ENCODE assay signal across 2 cellular contexts in genomic region chr14:105165134-105165704, GRCh38.
TF ChIP-seq lines count a peak whose summit lies in the region.

No MANE protein-coding gene starts in this region.

TF ChIP-seq in A549, 52 proteins besides CTCF, POLR2A, EP300 and RAD21:
- TF ChIP-seq EHMT2 (IDR thresholded peaks at IDR 0.05; ENCODE audit: low read depth) (no peak), EHF (CRISPR knock-in tag; IDR thresholded peaks at IDR 0.05) (no peak), ZFP36 (IDR thresholded peaks at IDR 0.05; ENCODE audit: borderline replicate concordance, partially characterized antibody) (no peak), HOXB5 (CRISPR knock-in tag; IDR thresholded peaks at IDR 0.05) (no peak), TFCP2L1 (CRISPR knock-in tag; IDR thresholded peaks at IDR 0.05) (no peak), CHD2 (IDR thresholded peaks at IDR 0.05; ENCODE audit: low read length, partially characterized antibody) (no peak)

TF ChIP-seq in H1, 55 proteins besides CTCF, POLR2A, EP300 and RAD21:
- TF ChIP-seq ZNF274 (IDR thresholded peaks at IDR 0.05; ENCODE audit: borderline replicate concordance, extremely low read depth, low read length) (no peak), SRF (IDR thresholded peaks at IDR 0.05; ENCODE audit: low read depth, low read length) (no peak), PHF8 (conservative IDR thresholded peaks at IDR 0.05; ENCODE audit: low read depth, low read length) (no peak), SP1 (IDR thresholded peaks at IDR 0.05; ENCODE audit: low read depth, low read length) (no peak), RXRA (IDR thresholded peaks at IDR 0.05; ENCODE audit: insufficient read depth, low read depth, low read length) (no peak), TAF7 (optimal IDR thresholded peaks at IDR 0.05; ENCODE audit: borderline replicate concordance, low read depth, low read length) (no peak), KDM5A (IDR thresholded peaks at IDR 0.05; ENCODE audit: low read length) (no peak)
